ENCODE assay signal across 17 cellular contexts in the genomic region with DNA sequence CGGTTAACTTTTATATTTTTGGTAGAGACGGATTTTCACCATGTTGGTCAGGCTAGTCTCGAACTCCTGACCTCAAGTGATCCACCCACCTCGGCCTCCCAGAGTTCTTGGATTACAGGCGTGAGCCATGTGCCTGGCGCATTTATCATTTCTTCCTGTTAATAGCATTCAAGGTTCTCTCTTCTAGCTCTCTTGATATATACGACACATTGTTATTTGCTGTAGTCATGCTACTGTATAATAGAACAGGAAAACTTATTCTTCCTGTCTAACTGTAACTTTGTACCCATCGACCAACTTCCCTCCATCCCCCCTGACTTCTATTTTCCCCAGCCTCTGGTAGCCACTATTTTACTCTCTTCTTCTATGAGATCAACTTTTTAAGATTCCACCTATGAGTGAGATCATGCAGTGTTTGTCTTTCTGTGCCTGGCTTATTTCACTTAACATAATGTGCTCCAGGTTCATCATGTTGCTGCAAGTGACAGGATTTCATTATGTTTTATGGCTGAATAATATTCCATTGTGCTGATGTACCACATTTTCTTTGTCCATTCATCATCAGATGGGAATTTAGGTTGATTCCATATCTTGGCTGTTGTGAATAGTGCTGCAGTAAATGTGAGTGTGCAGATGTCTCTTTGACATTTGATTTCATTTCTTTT.
A peak's percentile ranks its signal among the peaks of the same experiment; 100 is the strongest.
DNase-seq lines count a peak whose midpoint lies in the region; ATAC-seq, FAIRE-seq and TF ChIP-seq lines count a peak whose summit lies in the region.
"Had no signal": no experiment of that assay in that cellular context is flagged by ENCODE, and none has a peak within 500 bp of the region (broad histone marks: within the 10 kb centered on the region; RNA-seq: fewer than 3 reads in every experiment).

No MANE protein-coding gene starts in this region.

- H2AFZ ChIP-seq in Karpas-422 (ENCODE audit: low read length): no peak overlapping the region
- H2AFZ ChIP-seq: GM23338 had no signal

- ATAC-seq in GM21360 (IDR thresholded peaks at IDR 0.05; ENCODE audit: unreplicated experiment) (no peak), GM21529 (IDR thresholded peaks at IDR 0.05; ENCODE audit: unreplicated experiment) (no peak), HG02798 (IDR thresholded peaks at IDR 0.05; ENCODE audit: poor library complexity, unreplicated experiment) (no peak)
- ATAC-seq: A549, GM23338 had no signal

- H3K79me2 ChIP-seq in Karpas-422 (ENCODE audit: low read length): peaks cover 97% of the 10 kb centered on the region

- H3K9ac ChIP-seq in BLaER1 (no peak overlapping the region), Karpas-422 (ENCODE audit: low read length) (no peak overlapping the region)

- DNase-seq in Karpas-422: no peak
- DNase-seq in fibroblast of the aortic adventitia (ENCODE audit: low read depth): peak; percentile 58
- DNase-seq in pulmonary artery endothelial cell (ENCODE audit: low read depth, low spot score): peak; percentile 15
- DNase-seq in GM12891 (ENCODE audit: insufficient read length, low spot score): no peak
- DNase-seq: DMS79, HCEC 1CT, NCI-H1105 treated with DMSO at 0.1 percent for 48 hours, NCI-H1694, OCI-M1, SHP77 had no signal

- H3K36me3 ChIP-seq in BLaER1: peaks cover 37% of the 10 kb centered on the region
- H3K36me3 ChIP-seq in Karpas-422 (ENCODE audit: insufficient read depth, low read length): peaks cover 7% of the 10 kb centered on the region; the same call in 1 of the 2 replicates

- peaks cover 39% of the 10 kb centered on the region for H4K20me1 ChIP-seq in BLaER1
- no peaks in the 10 kb centered on the region for H4K20me1 ChIP-seq in Karpas-422 (ENCODE audit: insufficient read depth, low read depth, low read length)

- H3K9me2 ChIP-seq in Karpas-422 (replicated peaks; ENCODE audit: insufficient read depth, low read length): no peaks in the 10 kb centered on the region

- H3K9me3 ChIP-seq in BLaER1: peaks cover 13% of the 10 kb centered on the region; the same call in 1 of the 2 replicates
- no peaks in the 10 kb centered on the region for H3K9me3 ChIP-seq in Karpas-422 (ENCODE audit: low read length)
- H3K9me3 ChIP-seq: A549 had no signal

- peak overlapping the region; percentile 57 for H3K4me2 ChIP-seq in BLaER1
- H3K4me2 ChIP-seq in Karpas-422 (ENCODE audit: low read depth, low read length, poor library complexity, severe bottlenecking): no peak overlapping the region
- H3K4me2 ChIP-seq: A549, GM23338 had no signal

- no peak for TF ChIP-seq CTCF in fibroblast of the aortic adventitia (IDR thresholded peaks at IDR 0.05; ENCODE audit: insufficient read depth, low read length)

- no peak overlapping the region for H3K4me3 ChIP-seq in BLaER1
- H3K4me3 ChIP-seq in Karpas-422 (ENCODE audit: low read length): no peak overlapping the region
- H3K4me3 ChIP-seq in fibroblast of the aortic adventitia (ENCODE audit: low read depth, low read length): no peak overlapping the region
- H3K4me3 ChIP-seq: A549, GM23338, SK-N-MC had no signal

- H3K4me1 ChIP-seq in BLaER1 (peaks cover 97% of the 10 kb centered on the region), Karpas-422 (ENCODE audit: low read length) (peaks cover 76% of the 10 kb centered on the region)

- no peak for TF ChIP-seq POLR2A in GM12891 (IDR thresholded peaks at IDR 0.05; ENCODE audit: low read depth, low read length)

- no peak for FAIRE-seq in GM12891 (lab: Jason Lieb, UNC)
- FAIRE-seq: A549 had no signal

- no peaks in the 10 kb centered on the region for H3K27me3 ChIP-seq in BLaER1
- no peaks in the 10 kb centered on the region for H3K27me3 ChIP-seq in Karpas-422 (ENCODE audit: low read length)

- H3K27ac ChIP-seq in BLaER1: peak overlapping the region; percentile 63
- H3K27ac ChIP-seq in Karpas-422 (ENCODE audit: low read length): peak overlapping the region; percentile 70
- H3K27ac ChIP-seq: A549, SK-N-MC had no signal

TF ChIP-seq in GM12891, 5 proteins besides CTCF, POLR2A, EP300 and RAD21:
- TF ChIP-seq SPI1 (IDR thresholded peaks at IDR 0.05; ENCODE audit: low read depth, low read length) (no peak), POLR2AphosphoS5 (IDR thresholded peaks at IDR 0.05; ENCODE audit: low read depth, low read length) (no peak), PAX5 (IDR thresholded peaks at IDR 0.05; ENCODE audit: insufficient read depth, low read length, severe bottlenecking) (no peak)

Comparison
In these comparisons a context has a peak if more than half of its experiments do, and no peak if none do; other contexts are left out.
1. DNase-seq: peak in fibroblast of the aortic adventitia (single experiment) and pulmonary artery endothelial cell (single experiment); none in Karpas-422 (single experiment) and GM12891 (single experiment).